8 cellular contexts compared by ENCODE assay signal in genomic region chr16:21501869-21502667, GRCh38.
DNase-seq lines count a peak whose midpoint lies in the region; ATAC-seq, FAIRE-seq and TF ChIP-seq lines count a peak whose summit lies in the region.

No MANE protein-coding gene starts in this region.

- dilution Hi-C loops in keratinocyte (cut with MboI; ENCODE audit: extremely low pct_ligation_motif_present, low sequenced_read_pairs), result no loop called here

- DNase-seq in NCI-H2171 (lab: John Stamatoyannopoulos, UW), result peak; percentile 79
- peak; percentile 98 for DNase-seq in activated CD4-positive, CD25-positive, alpha-beta regulatory T cell treated with anti-CD3 and anti-CD28 coated beads, Interleukin-2, amount 50 U/mL, for 72 hours
- DNase-seq in cerebellar cortex (ENCODE audit: low spot score), result peak; percentile 94
- peak; percentile 99 for DNase-seq in keratinocyte (ENCODE audit: low read depth, low spot score)
- peak; percentile 83 for DNase-seq in stimulated activated CD4-positive, alpha-beta T cell treated with anti-CD3 and anti-CD28 coated beads, Interleukin-12 subunit alpha, Interleukin-12 subunit beta, amount 100 ng/mL, for 4 hours

- TF ChIP-seq CTCF in keratinocyte (optimal IDR thresholded peaks at IDR 0.05 in 1 of 3, IDR thresholded peaks at IDR 0.05 in 1 of 3, conservative IDR thresholded peaks at IDR 0.05 in 1 of 3; ENCODE audit: extremely low read depth in 1 of 3, insufficient read depth in 2 of 3, low read length in 3 of 3), result no peak

- H3K27ac ChIP-seq in ACC112 (ENCODE audit: low read depth, low read length) (peak overlapping the region; percentile 83), keratinocyte (ENCODE audit: control insufficient read depth, insufficient read depth, low read length) (peak overlapping the region; percentile 79)

- H4K20me1 ChIP-seq in keratinocyte (ENCODE audit: control insufficient read depth, extremely low read depth, insufficient read depth, low read length), result peaks cover 9% of the 10 kb centered on the region

- H2AFZ ChIP-seq in ACC112 (ENCODE audit: low read length, unreplicated experiment) (no peak overlapping the region), keratinocyte (ENCODE audit: control insufficient read depth, low read length) (no peak overlapping the region)

- H3K79me2 ChIP-seq in ACC112 (ENCODE audit: control insufficient read depth, insufficient read depth, low read length, unreplicated experiment), result peaks cover 26% of the 10 kb centered on the region
- H3K79me2 ChIP-seq in keratinocyte (ENCODE audit: control insufficient read depth, insufficient read depth, low read length), result peaks cover 45% of the 10 kb centered on the region

- no peaks in the 10 kb centered on the region for H3K4me1 ChIP-seq in ACC112 (ENCODE audit: control insufficient read depth, insufficient read depth, low read length, unreplicated experiment)
- H3K4me1 ChIP-seq in keratinocyte (ENCODE audit: control insufficient read depth, extremely low read depth, insufficient read depth, low read length), result peaks cover 2% of the 10 kb centered on the region

- no peaks in the 10 kb centered on the region for H3K9me3 ChIP-seq in keratinocyte (ENCODE audit: control insufficient read depth, low read depth, low read length)

- H3K27me3 ChIP-seq in ACC112 (ENCODE audit: insufficient read depth, low read length), result no peaks in the 10 kb centered on the region
- no peaks in the 10 kb centered on the region for H3K27me3 ChIP-seq in keratinocyte (ENCODE audit: control insufficient read depth, extremely low read depth, insufficient read depth, low read length)

- no peak for FAIRE-seq in keratinocyte (lab: Jason Lieb, UNC)

- no peaks in the 10 kb centered on the region for H3K9me1 ChIP-seq in keratinocyte (ENCODE audit: control insufficient read depth, extremely low read depth, insufficient read depth, low read length)

- peak overlapping the region; percentile 85 for H3K4me3 ChIP-seq in ACC112 (ENCODE audit: low read depth, low read length)
- peak overlapping the region; percentile 65 to 76 (median 74) for H3K4me3 ChIP-seq in keratinocyte (ENCODE audit: control insufficient read depth in 2 of 3, extremely low read depth in 1 of 3, insufficient read depth in 2 of 3, low read depth in 1 of 3, low read length in 3 of 3)

- peak overlapping the region; percentile 69 for H3K4me2 ChIP-seq in keratinocyte (ENCODE audit: control insufficient read depth, extremely low read depth, insufficient read depth, low read depth, low read length)

- H3K36me3 ChIP-seq in ACC112 (ENCODE audit: insufficient read depth, low read length) (no peaks in the 10 kb centered on the region), keratinocyte (ENCODE audit: control insufficient read depth in 2 of 2, extremely low read depth in 1 of 2, insufficient read depth in 2 of 2, low read length in 2 of 2) (no peaks in the 10 kb centered on the region)

- peak overlapping the region; percentile 88 for H3K9ac ChIP-seq in keratinocyte (ENCODE audit: control insufficient read depth, extremely low read depth, insufficient read depth, low read length)

- ATAC-seq in GM18858 (IDR thresholded peaks at IDR 0.05; ENCODE audit: unreplicated experiment), result peak; percentile 56
- ATAC-seq in HG03064 (IDR thresholded peaks at IDR 0.05; ENCODE audit: low read depth, unreplicated experiment), result peak; percentile 66

Comparison
In these comparisons a context has a peak if more than half of its experiments do, and no peak if none do; other contexts are left out.
1. Peak in every context shown above with its lines: DNase-seq, ATAC-seq, H3K4me3 ChIP-seq and H3K27ac ChIP-seq.